1 cellular context compared by ENCODE assay signal in genomic region chr9:133715295-133715865, GRCh38.
TF ChIP-seq lines count a peak whose summit lies in the region.

No MANE protein-coding gene starts in this region.

TF ChIP-seq in HepG2, 621 proteins besides CTCF, POLR2A, EP300 and RAD21 (continued from another document and continues in another):
- TF ChIP-seq ZBTB26 (CRISPR knock-in tag; IDR thresholded peaks at IDR 0.05; ENCODE audit: borderline replicate concordance) (no peak), YEATS2 (CRISPR knock-in tag; IDR thresholded peaks at IDR 0.05; ENCODE audit: borderline replicate concordance) (no peak), ZNF224 (CRISPR knock-in tag; IDR thresholded peaks at IDR 0.05) (0 out of 2 replicates have a peak, but pooled peaks have one; percentile 58), SIX4 (CRISPR knock-in tag; IDR thresholded peaks at IDR 0.05) (no peak), ZNF547 (CRISPR knock-in tag; IDR thresholded peaks at IDR 0.05) (peak; percentile 37; the same call in 1 of the 2 replicates), JUNB (CRISPR knock-in tag; IDR thresholded peaks at IDR 0.05; ENCODE audit: borderline replicate concordance) (no peak), HOXA9 (CRISPR knock-in tag; IDR thresholded peaks at IDR 0.05; ENCODE audit: borderline replicate concordance) (0 out of 2 replicates have a peak, but pooled peaks have one; percentile 45), ZBTB42 (CRISPR knock-in tag; IDR thresholded peaks at IDR 0.05) (no peak), ZNF333 (CRISPR knock-in tag; IDR thresholded peaks at IDR 0.05; ENCODE audit: borderline replicate concordance) (no peak), MYPOP (CRISPR knock-in tag; IDR thresholded peaks at IDR 0.05) (no peak), ZNF546 (CRISPR knock-in tag; conservative IDR thresholded peaks at IDR 0.05) (peak; percentile 19; the same call in 1 of the 2 replicates), ASH2L (IDR thresholded peaks at IDR 0.05; ENCODE audit: insufficient read length, low read depth, low read length) (no peak), PHB2 (IDR thresholded peaks at IDR 0.05; ENCODE audit: partially characterized antibody) (no peak), ZNF569 (CRISPR knock-in tag; IDR thresholded peaks at IDR 0.05; ENCODE audit: borderline replicate concordance) (no peak), CREB1 (IDR thresholded peaks at IDR 0.05) (no peak), CREB1 (CRISPR knock-in tag; IDR thresholded peaks at IDR 0.05) (0 out of 2 replicates have a peak, but pooled peaks have one; percentile 6), WIZ (CRISPR knock-in tag; IDR thresholded peaks at IDR 0.05) (no peak), ZNF883 (CRISPR knock-in tag; IDR thresholded peaks at IDR 0.05; ENCODE audit: not compliant biosample characterization) (no peak), ZNF749 (CRISPR knock-in tag; IDR thresholded peaks at IDR 0.05; ENCODE audit: borderline replicate concordance) (no peak), SIN3B (IDR thresholded peaks at IDR 0.05; ENCODE audit: low read length) (no peak), ZNF710 (CRISPR knock-in tag; IDR thresholded peaks at IDR 0.05; ENCODE audit: borderline replicate concordance) (no peak), TBX3 (IDR thresholded peaks at IDR 0.05; ENCODE audit: borderline replicate concordance) (no peak), MEIS2 (CRISPR knock-in tag; IDR thresholded peaks at IDR 0.05) (no peak), SYNCRIP (IDR thresholded peaks at IDR 0.05; ENCODE audit: insufficient read depth, low read depth, low read length) (no peak), MIXL1 (CRISPR knock-in tag; IDR thresholded peaks at IDR 0.05) (no peak), ZNF720 (CRISPR knock-in tag; IDR thresholded peaks at IDR 0.05) (no peak), ZNF503 (CRISPR knock-in tag; IDR thresholded peaks at IDR 0.05) (peak; percentile 5; the same call in 1 of the 2 replicates), ZNF326 (CRISPR knock-in tag; IDR thresholded peaks at IDR 0.05; ENCODE audit: borderline replicate concordance) (no peak), KAT8 (CRISPR knock-in tag; IDR thresholded peaks at IDR 0.05) (no peak), SP1 (IDR thresholded peaks at IDR 0.05) (no peak), SP1 (CRISPR knock-in tag; IDR thresholded peaks at IDR 0.05) (no peak), ZNF207 (IDR thresholded peaks at IDR 0.05; ENCODE audit: borderline replicate concordance) (no peak), CC2D1A (CRISPR knock-in tag; IDR thresholded peaks at IDR 0.05) (no peak), CBFB (CRISPR knock-in tag; IDR thresholded peaks at IDR 0.05) (peak; percentile 2; the same call in 1 of the 2 replicates), ZNF451 (CRISPR knock-in tag; IDR thresholded peaks at IDR 0.05) (no peak), PHF21A (CRISPR knock-in tag; IDR thresholded peaks at IDR 0.05) (no peak), ZSCAN20 (CRISPR knock-in tag; IDR thresholded peaks at IDR 0.05; ENCODE audit: borderline replicate concordance) (no peak), ZNF619 (CRISPR knock-in tag; IDR thresholded peaks at IDR 0.05) (no peak), PAWR (CRISPR knock-in tag; IDR thresholded peaks at IDR 0.05; ENCODE audit: borderline replicate concordance) (no peak), RFXANK (CRISPR knock-in tag; IDR thresholded peaks at IDR 0.05) (no peak), ZFP82 (CRISPR knock-in tag; IDR thresholded peaks at IDR 0.05; ENCODE audit: borderline replicate concordance) (0 out of 2 replicates have a peak, but pooled peaks have one; percentile 11), ZFP90 (CRISPR knock-in tag; IDR thresholded peaks at IDR 0.05; ENCODE audit: borderline replicate concordance) (0 out of 2 replicates have a peak, but pooled peaks have one; percentile 6), ZNF7 (CRISPR knock-in tag; IDR thresholded peaks at IDR 0.05) (no peak), TCF7 (IDR thresholded peaks at IDR 0.05; ENCODE audit: low read depth) (no peak), ZNF740 (CRISPR knock-in tag; IDR thresholded peaks at IDR 0.05) (peak; percentile 5; the same call in 1 of the 2 replicates), HNRNPL (IDR thresholded peaks at IDR 0.05; ENCODE audit: low read depth, low read length) (peak; percentile 6; the same call in 1 of the 2 replicates)
- TF ChIP-seq, protein P1, sequence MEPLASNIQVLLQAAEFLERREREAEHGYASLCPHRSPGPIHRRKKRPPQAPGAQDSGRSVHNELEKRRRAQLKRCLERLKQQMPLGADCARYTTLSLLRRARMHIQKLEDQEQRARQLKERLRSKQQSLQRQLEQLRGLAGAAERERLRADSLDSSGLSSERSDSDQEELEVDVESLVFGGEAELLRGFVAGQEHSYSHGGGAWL (CRISPR knock-in tag; IDR thresholded peaks at IDR 0.05), result no peak
- TF ChIP-seq, protein P2, sequence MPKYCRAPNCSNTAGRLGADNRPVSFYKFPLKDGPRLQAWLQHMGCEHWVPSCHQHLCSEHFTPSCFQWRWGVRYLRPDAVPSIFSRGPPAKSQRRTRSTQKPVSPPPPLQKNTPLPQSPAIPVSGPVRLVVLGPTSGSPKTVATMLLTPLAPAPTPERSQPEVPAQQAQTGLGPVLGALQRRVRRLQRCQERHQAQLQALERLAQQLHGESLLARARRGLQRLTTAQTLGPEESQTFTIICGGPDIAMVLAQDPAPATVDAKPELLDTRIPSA (CRISPR knock-in tag; IDR thresholded peaks at IDR 0.05; ENCODE audit: borderline replicate concordance), result no peak
- TF ChIP-seq, protein P3, sequence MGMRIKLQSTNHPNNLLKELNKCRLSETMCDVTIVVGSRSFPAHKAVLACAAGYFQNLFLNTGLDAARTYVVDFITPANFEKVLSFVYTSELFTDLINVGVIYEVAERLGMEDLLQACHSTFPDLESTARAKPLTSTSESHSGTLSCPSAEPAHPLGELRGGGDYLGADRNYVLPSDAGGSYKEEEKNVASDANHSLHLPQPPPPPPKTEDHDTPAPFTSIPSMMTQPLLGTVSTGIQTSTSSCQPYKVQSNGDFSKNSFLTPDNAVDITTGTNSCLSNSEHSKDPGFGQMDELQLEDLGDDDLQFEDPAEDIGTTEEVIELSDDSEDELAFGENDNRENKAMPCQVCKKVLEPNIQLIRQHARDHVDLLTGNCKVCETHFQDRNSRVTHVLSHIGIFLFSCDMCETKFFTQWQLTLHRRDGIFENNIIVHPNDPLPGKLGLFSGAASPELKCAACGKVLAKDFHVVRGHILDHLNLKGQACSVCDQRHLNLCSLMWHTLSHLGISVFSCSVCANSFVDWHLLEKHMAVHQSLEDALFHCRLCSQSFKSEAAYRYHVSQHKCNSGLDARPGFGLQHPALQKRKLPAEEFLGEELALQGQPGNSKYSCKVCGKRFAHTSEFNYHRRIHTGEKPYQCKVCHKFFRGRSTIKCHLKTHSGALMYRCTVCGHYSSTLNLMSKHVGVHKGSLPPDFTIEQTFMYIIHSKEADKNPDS (CRISPR knock-in tag; IDR thresholded peaks at IDR 0.05), result 0 out of 2 replicates have a peak, but pooled peaks have one; percentile 11
- TF ChIP-seq, protein P4, sequence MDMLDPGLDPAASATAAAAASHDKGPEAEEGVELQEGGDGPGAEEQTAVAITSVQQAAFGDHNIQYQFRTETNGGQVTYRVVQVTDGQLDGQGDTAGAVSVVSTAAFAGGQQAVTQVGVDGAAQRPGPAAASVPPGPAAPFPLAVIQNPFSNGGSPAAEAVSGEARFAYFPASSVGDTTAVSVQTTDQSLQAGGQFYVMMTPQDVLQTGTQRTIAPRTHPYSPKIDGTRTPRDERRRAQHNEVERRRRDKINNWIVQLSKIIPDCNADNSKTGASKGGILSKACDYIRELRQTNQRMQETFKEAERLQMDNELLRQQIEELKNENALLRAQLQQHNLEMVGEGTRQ (IDR thresholded peaks at IDR 0.05; ENCODE audit: low read depth, low read length), result no peak
- TF ChIP-seq, protein P4 (CRISPR knock-in tag; IDR thresholded peaks at IDR 0.05; ENCODE audit: borderline replicate concordance), result 0 out of 2 replicates have a peak, but pooled peaks have one; percentile 13
- TF ChIP-seq, protein P5, sequence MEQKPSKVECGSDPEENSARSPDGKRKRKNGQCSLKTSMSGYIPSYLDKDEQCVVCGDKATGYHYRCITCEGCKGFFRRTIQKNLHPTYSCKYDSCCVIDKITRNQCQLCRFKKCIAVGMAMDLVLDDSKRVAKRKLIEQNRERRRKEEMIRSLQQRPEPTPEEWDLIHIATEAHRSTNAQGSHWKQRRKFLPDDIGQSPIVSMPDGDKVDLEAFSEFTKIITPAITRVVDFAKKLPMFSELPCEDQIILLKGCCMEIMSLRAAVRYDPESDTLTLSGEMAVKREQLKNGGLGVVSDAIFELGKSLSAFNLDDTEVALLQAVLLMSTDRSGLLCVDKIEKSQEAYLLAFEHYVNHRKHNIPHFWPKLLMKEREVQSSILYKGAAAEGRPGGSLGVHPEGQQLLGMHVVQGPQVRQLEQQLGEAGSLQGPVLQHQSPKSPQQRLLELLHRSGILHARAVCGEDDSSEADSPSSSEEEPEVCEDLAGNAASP (CRISPR knock-in tag; IDR thresholded peaks at IDR 0.05; ENCODE audit: borderline replicate concordance), result no peak
- TF ChIP-seq, protein P6, sequence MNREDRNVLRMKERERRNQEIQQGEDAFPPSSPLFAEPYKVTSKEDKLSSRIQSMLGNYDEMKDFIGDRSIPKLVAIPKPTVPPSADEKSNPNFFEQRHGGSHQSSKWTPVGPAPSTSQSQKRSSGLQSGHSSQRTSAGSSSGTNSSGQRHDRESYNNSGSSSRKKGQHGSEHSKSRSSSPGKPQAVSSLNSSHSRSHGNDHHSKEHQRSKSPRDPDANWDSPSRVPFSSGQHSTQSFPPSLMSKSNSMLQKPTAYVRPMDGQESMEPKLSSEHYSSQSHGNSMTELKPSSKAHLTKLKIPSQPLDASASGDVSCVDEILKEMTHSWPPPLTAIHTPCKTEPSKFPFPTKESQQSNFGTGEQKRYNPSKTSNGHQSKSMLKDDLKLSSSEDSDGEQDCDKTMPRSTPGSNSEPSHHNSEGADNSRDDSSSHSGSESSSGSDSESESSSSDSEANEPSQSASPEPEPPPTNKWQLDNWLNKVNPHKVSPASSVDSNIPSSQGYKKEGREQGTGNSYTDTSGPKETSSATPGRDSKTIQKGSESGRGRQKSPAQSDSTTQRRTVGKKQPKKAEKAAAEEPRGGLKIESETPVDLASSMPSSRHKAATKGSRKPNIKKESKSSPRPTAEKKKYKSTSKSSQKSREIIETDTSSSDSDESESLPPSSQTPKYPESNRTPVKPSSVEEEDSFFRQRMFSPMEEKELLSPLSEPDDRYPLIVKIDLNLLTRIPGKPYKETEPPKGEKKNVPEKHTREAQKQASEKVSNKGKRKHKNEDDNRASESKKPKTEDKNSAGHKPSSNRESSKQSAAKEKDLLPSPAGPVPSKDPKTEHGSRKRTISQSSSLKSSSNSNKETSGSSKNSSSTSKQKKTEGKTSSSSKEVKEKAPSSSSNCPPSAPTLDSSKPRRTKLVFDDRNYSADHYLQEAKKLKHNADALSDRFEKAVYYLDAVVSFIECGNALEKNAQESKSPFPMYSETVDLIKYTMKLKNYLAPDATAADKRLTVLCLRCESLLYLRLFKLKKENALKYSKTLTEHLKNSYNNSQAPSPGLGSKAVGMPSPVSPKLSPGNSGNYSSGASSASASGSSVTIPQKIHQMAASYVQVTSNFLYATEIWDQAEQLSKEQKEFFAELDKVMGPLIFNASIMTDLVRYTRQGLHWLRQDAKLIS (CRISPR knock-in tag; IDR thresholded peaks at IDR 0.05), result no peak
